8 cellular contexts compared by ENCODE assay signal in genomic region chr13:95404141-95404882, GRCh38.
A peak's percentile ranks its signal among the peaks of the same experiment; 100 is the strongest.
DNase-seq lines count a peak whose midpoint lies in the region; ATAC-seq and TF ChIP-seq lines count a peak whose summit lies in the region.

No MANE protein-coding gene starts in this region.

- H3K36me3 ChIP-seq in mucosa of rectum (ENCODE audit: control insufficient read depth in 2 of 2, insufficient read depth in 2 of 2, low read length in 2 of 2): no peaks in the 10 kb centered on the region

- CTCF ChIA-PET in Calu3 (lab: Charles Lee): interaction anchor here (0.6 to 1.1 kb wide), 3 partner anchors 23 to 215 kb away, joined by 3 to 14 read pairs (median 6); no protein-coding TSS in a partner anchor

- DNase-seq in Calu3 (peak; percentile 55), HS-5 (ENCODE audit: low read depth) (peak; percentile 30), OCI-M2 (lab: John Stamatoyannopoulos, UW; ENCODE audit: unreplicated experiment) (peak; percentile 51)
- DNase-seq in activated T-cell treated with anti-CD3 and anti-CD28 coated beads, Interleukin-2, amount 50 U/mL, for 1 hour: peak; percentile 79
- peak; percentile 60 for DNase-seq in stimulated activated CD8-positive, alpha-beta memory T cell treated with anti-CD3 and anti-CD28 coated beads, Interleukin-4, amount 100 ng/mL, for 24 hours (ENCODE audit: low read depth)

- intact Hi-C loops in Calu3 (cut with micrococcal nuclease; ENCODE audit: unreplicated experiment): loop anchor here (1.0 kb wide), 1 partner anchor 215 kb away; no protein-coding TSS in a partner anchor

- peak; percentile 95 for ATAC-seq in GM21367 (IDR thresholded peaks at IDR 0.05; ENCODE audit: unreplicated experiment)
- ATAC-seq in esophagus mucosa: peak; percentile 90

- H3K27ac Mint-ChIP-seq in Calu3 (ENCODE audit: unreplicated experiment): no peak overlapping the region

- TF ChIP-seq CTCF in Calu3 (IDR thresholded peaks at IDR 0.05; ENCODE audit: unreplicated experiment): peak; percentile 40

- no peaks in the 10 kb centered on the region for H3K27me3 Mint-ChIP-seq in Calu3 (ENCODE audit: unreplicated experiment)

- no peaks in the 10 kb centered on the region for H3K36me3 Mint-ChIP-seq in Calu3 (ENCODE audit: insufficient read depth, unreplicated experiment)

- H3K4me3 ChIP-seq in mucosa of rectum (ENCODE audit: low read length in 2 of 2): peak overlapping the region; percentile 56 to 62

- H3K27me3 ChIP-seq in mucosa of rectum (ENCODE audit: control insufficient read depth in 2 of 2, insufficient read depth in 2 of 2, low read length in 2 of 2): peaks cover 0 to 3% of the 10 kb centered on the region in 2 donors

- no peak overlapping the region for H3K27ac ChIP-seq in mucosa of rectum (ENCODE audit: low read depth in 2 of 2, low read length in 2 of 2)

- H3K9me3 Mint-ChIP-seq in Calu3 (ENCODE audit: low read depth, unreplicated experiment): no peaks in the 10 kb centered on the region

- no peaks in the 10 kb centered on the region for H3K9me3 ChIP-seq in mucosa of rectum (ENCODE audit: control insufficient read depth in 2 of 2, low read length in 2 of 2)

- no peaks in the 10 kb centered on the region for H3K4me1 Mint-ChIP-seq in Calu3 (ENCODE audit: low read depth, unreplicated experiment)

- peaks cover 5% of the 10 kb centered on the region in 2 donors for H3K4me1 ChIP-seq in mucosa of rectum (ENCODE audit: control insufficient read depth in 2 of 2, insufficient read depth in 2 of 2, low read length in 2 of 2)

- peak overlapping the region; percentile 36 for H3K4me3 Mint-ChIP-seq in Calu3 (ENCODE audit: low read depth, unreplicated experiment)

- BruUV-seq in Calu3 (replicated peaks; lab: Mats Ljungman, UMichigan): no TSS peak

- H3K9ac ChIP-seq in mucosa of rectum (ENCODE audit: low read depth in 1 of 2, low read length in 2 of 2): no peak overlapping the region
